In the genomic region with DNA sequence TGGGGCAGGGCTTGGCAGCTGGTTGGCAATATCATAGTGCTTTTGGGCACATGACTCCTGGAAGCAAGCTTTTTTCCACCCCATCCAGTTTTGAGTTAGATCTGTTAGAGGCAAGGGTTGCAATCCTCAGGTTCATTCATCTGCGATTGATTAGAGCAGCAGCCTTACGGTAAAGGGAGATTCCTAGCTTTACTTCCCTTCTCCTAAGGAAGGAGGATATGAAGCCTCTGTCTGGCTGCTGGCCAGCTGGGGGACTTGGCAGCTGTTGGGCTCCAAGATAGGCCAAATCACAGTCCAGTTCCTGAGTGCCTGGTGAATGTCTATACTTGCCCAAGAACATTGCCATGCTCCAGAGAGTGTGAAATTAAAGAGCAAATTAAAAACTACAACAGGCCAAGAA, we compare ENCODE assay signal across 18 cellular contexts.
"Had no signal": no experiment of that assay in that cellular context is flagged by ENCODE, and none has a peak within 500 bp of the region (broad histone marks: within the 10 kb centered on the region; RNA-seq: fewer than 3 reads in every experiment).

No MANE protein-coding gene starts in this region.

- H3K4me1 ChIP-seq: colonic mucosa, heart right ventricle, thyroid gland had no signal

- H3K27ac ChIP-seq: colonic mucosa, heart right ventricle, ovary, thyroid gland had no signal

- DNase-seq: activated CD4-positive, alpha-beta T cell treated with anti-CD3 and anti-CD28 coated beads for 1 hour; activated CD4-positive, alpha-beta T cell treated with anti-CD3 and anti-CD28 coated beads, Interleukin-2, amount 50 U/mL, for 48 hours; activated naive CD8-positive, alpha-beta T cell treated with anti-CD3 and anti-CD28 coated beads, Interleukin-2, amount 10 ng/mL, durations not matched to agents 7 days and 5 days; activated T-cell treated with anti-CD3 and anti-CD28 coated beads, Interleukin-2, amount 50 U/mL, for 72 hours; aorta; colonic mucosa; effector CD4-positive, alpha-beta T cell; heart right ventricle; kidney; mesendoderm; nephron progenitor cell; ovary; retina; small intestine had no signal

- H3K4me3 ChIP-seq: colonic mucosa, heart right ventricle, ovary, thyroid gland had no signal

- H3K4me3 Mint-ChIP-seq: activated naive CD8-positive, alpha-beta T cell treated with anti-CD3 and anti-CD28 coated beads, Interleukin-2, amount 10 ng/mL, durations not matched to agents 7 days and 5 days; activated T-cell treated with anti-CD3 and anti-CD28 coated beads, Interleukin-2, amount 50 U/mL, for 72 hours; nephron progenitor cell had no signal

- ATAC-seq: activated T-cell treated with anti-CD3 and anti-CD28 coated beads, Interleukin-2, amount 50 U/mL, for 72 hours; heart right ventricle had no signal

- H3K4me1 Mint-ChIP-seq: activated naive CD8-positive, alpha-beta T cell treated with anti-CD3 and anti-CD28 coated beads, Interleukin-2, amount 10 ng/mL, durations not matched to agents 7 days and 5 days; nephron progenitor cell had no signal

- H3K27me3 ChIP-seq: colonic mucosa, heart right ventricle, ovary, thyroid gland had no signal

- H3K27ac Mint-ChIP-seq: activated naive CD8-positive, alpha-beta T cell treated with anti-CD3 and anti-CD28 coated beads, Interleukin-2, amount 10 ng/mL, durations not matched to agents 7 days and 5 days; activated T-cell treated with anti-CD3 and anti-CD28 coated beads, Interleukin-2, amount 50 U/mL, for 72 hours had no signal

- H3K9me3 ChIP-seq: colonic mucosa, heart right ventricle, ovary, thyroid gland had no signal

- FAIRE-seq: endothelial cell of umbilical vein, frontal cortex, kidney, small intestine, urothelium cell line had no signal

- H3K9me3 Mint-ChIP-seq: activated naive CD8-positive, alpha-beta T cell treated with anti-CD3 and anti-CD28 coated beads, Interleukin-2, amount 10 ng/mL, durations not matched to agents 7 days and 5 days; activated T-cell treated with anti-CD3 and anti-CD28 coated beads, Interleukin-2, amount 50 U/mL, for 72 hours; nephron progenitor cell had no signal

- H3K36me3 ChIP-seq: colonic mucosa, heart right ventricle, ovary, thyroid gland had no signal

- H3K36me3 Mint-ChIP-seq: activated naive CD8-positive, alpha-beta T cell treated with anti-CD3 and anti-CD28 coated beads, Interleukin-2, amount 10 ng/mL, durations not matched to agents 7 days and 5 days had no signal
